17 cellular contexts compared by ENCODE assay signal in genomic region chr6:10449751-10450150, GRCh38. TPM values are rescaled to one million over a fixed set of nuclear protein-coding genes. Genes with fewer than 3 reads are reported as not detected.
"Had no signal": no experiment of that assay in that cellular context is flagged by ENCODE, and none has a peak within 500 bp of the region (broad histone marks: within the 10 kb centered on the region; RNA-seq: fewer than 3 reads in every experiment).

No MANE protein-coding gene starts in this region.

- H3K27me3 ChIP-seq: left lung, right atrium auricular region had no signal

- DNase-seq: activated CD4-positive, alpha-beta T cell treated with anti-CD3 and anti-CD28 coated beads for 1 hour; activated CD4-positive, alpha-beta T cell treated with anti-CD3 and anti-CD28 coated beads, Interleukin-2, amount 50 U/mL, for 48 hours; dermis blood vessel endothelial cell; effector memory CD4-positive, alpha-beta T cell; gastrocnemius medialis; kidney; left lung; midbrain; stimulated activated CD4-positive, alpha-beta T cell treated with anti-CD3 and anti-CD28 coated beads, Interleukin-2, amount 100 ng/mL, for 24 hours; stimulated activated naive CD8-positive, alpha-beta T cell treated with anti-CD3 and anti-CD28 coated beads, Interleukin-15, Interleukin-2, amounts not matched to agents 100 U/mL and 50 U/mL, for 24 hours; substantia nigra; T-helper 2 cell; tibial artery; WERI-Rb-1 had no signal

- ATAC-seq: gastrocnemius medialis; left lung; stimulated activated naive CD8-positive, alpha-beta T cell treated with anti-CD3 and anti-CD28 coated beads, Interleukin-15, Interleukin-2, amounts not matched to agents 100 U/mL and 50 U/mL, for 24 hours had no signal

- H3K4me3 ChIP-seq: gastrocnemius medialis, left lung, right atrium auricular region, tibial artery had no signal

- H3K9me3 ChIP-seq: gastrocnemius medialis, left lung, right atrium auricular region, tibial artery had no signal

- H3K27ac ChIP-seq: gastrocnemius medialis, left lung, right atrium auricular region, tibial artery, WERI-Rb-1 had no signal

- H3K4me1 ChIP-seq: gastrocnemius medialis, left lung, right atrium auricular region, tibial artery had no signal

- H3K36me3 ChIP-seq: gastrocnemius medialis, left lung, right atrium auricular region, tibial artery, WERI-Rb-1 had no signal

RNA-seq across cellular contexts. Expression of gene TFAP2A, which starts 34.9 kb away (rescaled TPM):
- total RNA-seq: gastrocnemius medialis, lung microvascular endothelial cell, skeletal muscle tissue had no signal
